Comparison of ENCODE assay signal across 1 cellular context in the genomic region with DNA sequence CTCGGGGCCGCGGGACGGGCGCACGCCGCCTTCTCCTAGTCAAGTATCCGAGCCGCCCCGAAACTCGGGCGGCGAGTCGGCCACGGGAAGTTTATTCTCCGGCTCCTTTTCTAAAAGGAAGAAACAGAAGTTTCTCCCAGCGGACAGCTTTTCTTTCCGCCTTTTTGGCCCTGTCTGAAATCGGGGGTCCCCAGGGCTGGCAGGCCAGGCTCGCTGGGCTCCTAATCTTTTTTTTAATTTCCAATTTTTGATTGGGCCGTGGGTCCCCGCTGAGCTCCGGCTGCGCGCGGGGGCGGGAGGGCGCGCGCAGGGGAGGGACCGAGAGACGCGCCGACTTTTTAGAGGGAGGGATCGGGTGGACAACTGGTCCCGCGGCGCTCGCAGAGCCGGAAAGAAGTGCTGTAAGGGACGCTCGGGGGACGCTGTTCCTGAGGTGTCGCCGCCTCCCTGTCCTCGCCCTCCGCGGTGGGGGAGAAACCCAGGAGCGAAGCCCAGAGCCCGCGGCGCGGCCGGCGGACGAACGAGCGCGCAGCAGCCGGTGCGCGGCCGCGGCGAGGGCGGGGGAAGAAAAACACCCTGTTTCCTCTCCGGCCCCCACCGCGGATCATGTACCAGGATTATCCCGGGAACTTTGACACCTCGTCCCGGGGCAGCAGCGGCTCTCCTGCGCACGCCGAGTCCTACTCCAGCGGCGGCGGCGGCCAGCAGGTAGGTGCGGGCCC.
A peak's percentile ranks its signal among the peaks of the same experiment; 100 is the strongest.
TF ChIP-seq lines count a peak whose summit lies in the region.

No MANE protein-coding gene starts in this region.

TF ChIP-seq in K562, 482 proteins besides CTCF, POLR2A, EP300 and RAD21 (continued from another document):
- TF ChIP-seq, protein P1, sequence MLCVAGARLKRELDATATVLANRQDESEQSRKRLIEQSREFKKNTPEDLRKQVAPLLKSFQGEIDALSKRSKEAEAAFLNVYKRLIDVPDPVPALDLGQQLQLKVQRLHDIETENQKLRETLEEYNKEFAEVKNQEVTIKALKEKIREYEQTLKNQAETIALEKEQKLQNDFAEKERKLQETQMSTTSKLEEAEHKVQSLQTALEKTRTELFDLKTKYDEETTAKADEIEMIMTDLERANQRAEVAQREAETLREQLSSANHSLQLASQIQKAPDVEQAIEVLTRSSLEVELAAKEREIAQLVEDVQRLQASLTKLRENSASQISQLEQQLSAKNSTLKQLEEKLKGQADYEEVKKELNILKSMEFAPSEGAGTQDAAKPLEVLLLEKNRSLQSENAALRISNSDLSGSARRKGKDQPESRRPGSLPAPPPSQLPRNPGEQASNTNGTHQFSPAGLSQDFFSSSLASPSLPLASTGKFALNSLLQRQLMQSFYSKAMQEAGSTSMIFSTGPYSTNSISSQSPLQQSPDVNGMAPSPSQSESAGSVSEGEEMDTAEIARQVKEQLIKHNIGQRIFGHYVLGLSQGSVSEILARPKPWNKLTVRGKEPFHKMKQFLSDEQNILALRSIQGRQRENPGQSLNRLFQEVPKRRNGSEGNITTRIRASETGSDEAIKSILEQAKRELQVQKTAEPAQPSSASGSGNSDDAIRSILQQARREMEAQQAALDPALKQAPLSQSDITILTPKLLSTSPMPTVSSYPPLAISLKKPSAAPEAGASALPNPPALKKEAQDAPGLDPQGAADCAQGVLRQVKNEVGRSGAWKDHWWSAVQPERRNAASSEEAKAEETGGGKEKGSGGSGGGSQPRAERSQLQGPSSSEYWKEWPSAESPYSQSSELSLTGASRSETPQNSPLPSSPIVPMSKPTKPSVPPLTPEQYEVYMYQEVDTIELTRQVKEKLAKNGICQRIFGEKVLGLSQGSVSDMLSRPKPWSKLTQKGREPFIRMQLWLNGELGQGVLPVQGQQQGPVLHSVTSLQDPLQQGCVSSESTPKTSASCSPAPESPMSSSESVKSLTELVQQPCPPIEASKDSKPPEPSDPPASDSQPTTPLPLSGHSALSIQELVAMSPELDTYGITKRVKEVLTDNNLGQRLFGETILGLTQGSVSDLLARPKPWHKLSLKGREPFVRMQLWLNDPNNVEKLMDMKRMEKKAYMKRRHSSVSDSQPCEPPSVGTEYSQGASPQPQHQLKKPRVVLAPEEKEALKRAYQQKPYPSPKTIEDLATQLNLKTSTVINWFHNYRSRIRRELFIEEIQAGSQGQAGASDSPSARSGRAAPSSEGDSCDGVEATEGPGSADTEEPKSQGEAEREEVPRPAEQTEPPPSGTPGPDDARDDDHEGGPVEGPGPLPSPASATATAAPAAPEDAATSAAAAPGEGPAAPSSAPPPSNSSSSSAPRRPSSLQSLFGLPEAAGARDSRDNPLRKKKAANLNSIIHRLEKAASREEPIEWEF (CRISPR knock-in tag; IDR thresholded peaks at IDR 0.05), result no peak
- TF ChIP-seq KDM5B (IDR thresholded peaks at IDR 0.05; ENCODE audit: insufficient replicate concordance, low read depth, low read length) (no peak), ZNF282 (CRISPR knock-in tag; IDR thresholded peaks at IDR 0.05) (no peak), JUNB (CRISPR knock-in tag; conservative IDR thresholded peaks at IDR 0.05) (no peak), BCOR (IDR thresholded peaks at IDR 0.05) (no peak), FOXP1 (CRISPR knock-in tag; IDR thresholded peaks at IDR 0.05) (0 out of 2 replicates have a peak, but pooled peaks have one; percentile 41), HSF4 (CRISPR knock-in tag; IDR thresholded peaks at IDR 0.05; ENCODE audit: borderline replicate concordance) (no peak), DDX20 (tag; IDR thresholded peaks at IDR 0.05; ENCODE audit: low read depth) (no peak), NR2C2 (CRISPR knock-in tag; IDR thresholded peaks at IDR 0.05) (no peak), NR2C2 (tag; IDR thresholded peaks at IDR 0.05) (peak; percentile 16; the same call in 1 of the 2 replicates), CCNT2 (IDR thresholded peaks at IDR 0.05; ENCODE audit: borderline replicate concordance, extremely low read depth, insufficient read length, low read depth, low read length) (peak; percentile 22)
- TF ChIP-seq, protein P2, sequence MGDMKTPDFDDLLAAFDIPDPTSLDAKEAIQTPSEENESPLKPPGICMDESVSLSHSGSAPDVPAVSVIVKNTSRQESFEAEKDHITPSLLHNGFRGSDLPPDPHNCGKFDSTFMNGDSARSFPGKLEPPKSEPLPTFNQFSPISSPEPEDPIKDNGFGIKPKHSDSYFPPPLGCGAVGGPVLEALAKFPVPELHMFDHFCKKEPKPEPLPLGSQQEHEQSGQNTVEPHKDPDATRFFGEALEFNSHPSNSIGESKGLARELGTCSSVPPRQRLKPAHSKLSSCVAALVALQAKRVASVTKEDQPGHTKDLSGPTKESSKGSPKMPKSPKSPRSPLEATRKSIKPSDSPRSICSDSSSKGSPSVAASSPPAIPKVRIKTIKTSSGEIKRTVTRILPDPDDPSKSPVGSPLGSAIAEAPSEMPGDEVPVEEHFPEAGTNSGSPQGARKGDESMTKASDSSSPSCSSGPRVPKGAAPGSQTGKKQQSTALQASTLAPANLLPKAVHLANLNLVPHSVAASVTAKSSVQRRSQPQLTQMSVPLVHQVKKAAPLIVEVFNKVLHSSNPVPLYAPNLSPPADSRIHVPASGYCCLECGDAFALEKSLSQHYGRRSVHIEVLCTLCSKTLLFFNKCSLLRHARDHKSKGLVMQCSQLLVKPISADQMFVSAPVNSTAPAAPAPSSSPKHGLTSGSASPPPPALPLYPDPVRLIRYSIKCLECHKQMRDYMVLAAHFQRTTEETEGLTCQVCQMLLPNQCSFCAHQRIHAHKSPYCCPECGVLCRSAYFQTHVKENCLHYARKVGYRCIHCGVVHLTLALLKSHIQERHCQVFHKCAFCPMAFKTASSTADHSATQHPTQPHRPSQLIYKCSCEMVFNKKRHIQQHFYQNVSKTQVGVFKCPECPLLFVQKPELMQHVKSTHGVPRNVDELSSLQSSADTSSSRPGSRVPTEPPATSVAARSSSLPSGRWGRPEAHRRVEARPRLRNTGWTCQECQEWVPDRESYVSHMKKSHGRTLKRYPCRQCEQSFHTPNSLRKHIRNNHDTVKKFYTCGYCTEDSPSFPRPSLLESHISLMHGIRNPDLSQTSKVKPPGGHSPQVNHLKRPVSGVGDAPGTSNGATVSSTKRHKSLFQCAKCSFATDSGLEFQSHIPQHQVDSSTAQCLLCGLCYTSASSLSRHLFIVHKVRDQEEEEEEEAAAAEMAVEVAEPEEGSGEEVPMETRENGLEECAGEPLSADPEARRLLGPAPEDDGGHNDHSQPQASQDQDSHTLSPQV (IDR thresholded peaks at IDR 0.05), result no peak
- TF ChIP-seq, protein P3, sequence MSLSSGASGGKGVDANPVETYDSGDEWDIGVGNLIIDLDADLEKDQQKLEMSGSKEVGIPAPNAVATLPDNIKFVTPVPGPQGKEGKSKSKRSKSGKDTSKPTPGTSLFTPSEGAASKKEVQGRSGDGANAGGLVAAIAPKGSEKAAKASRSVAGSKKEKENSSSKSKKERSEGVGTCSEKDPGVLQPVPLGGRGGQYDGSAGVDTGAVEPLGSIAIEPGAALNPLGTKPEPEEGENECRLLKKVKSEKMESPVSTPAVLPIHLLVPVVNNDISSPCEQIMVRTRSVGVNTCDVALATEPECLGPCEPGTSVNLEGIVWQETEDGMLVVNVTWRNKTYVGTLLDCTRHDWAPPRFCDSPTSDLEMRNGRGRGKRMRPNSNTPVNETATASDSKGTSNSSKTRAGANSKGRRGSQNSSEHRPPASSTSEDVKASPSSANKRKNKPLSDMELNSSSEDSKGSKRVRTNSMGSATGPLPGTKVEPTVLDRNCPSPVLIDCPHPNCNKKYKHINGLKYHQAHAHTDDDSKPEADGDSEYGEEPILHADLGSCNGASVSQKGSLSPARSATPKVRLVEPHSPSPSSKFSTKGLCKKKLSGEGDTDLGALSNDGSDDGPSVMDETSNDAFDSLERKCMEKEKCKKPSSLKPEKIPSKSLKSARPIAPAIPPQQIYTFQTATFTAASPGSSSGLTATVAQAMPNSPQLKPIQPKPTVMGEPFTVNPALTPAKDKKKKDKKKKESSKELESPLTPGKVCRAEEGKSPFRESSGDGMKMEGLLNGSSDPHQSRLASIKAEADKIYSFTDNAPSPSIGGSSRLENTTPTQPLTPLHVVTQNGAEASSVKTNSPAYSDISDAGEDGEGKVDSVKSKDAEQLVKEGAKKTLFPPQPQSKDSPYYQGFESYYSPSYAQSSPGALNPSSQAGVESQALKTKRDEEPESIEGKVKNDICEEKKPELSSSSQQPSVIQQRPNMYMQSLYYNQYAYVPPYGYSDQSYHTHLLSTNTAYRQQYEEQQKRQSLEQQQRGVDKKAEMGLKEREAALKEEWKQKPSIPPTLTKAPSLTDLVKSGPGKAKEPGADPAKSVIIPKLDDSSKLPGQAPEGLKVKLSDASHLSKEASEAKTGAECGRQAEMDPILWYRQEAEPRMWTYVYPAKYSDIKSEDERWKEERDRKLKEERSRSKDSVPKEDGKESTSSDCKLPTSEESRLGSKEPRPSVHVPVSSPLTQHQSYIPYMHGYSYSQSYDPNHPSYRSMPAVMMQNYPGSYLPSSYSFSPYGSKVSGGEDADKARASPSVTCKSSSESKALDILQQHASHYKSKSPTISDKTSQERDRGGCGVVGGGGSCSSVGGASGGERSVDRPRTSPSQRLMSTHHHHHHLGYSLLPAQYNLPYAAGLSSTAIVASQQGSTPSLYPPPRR (CRISPR knock-in tag; IDR thresholded peaks at IDR 0.05; ENCODE audit: borderline replicate concordance), result no peak
- TF ChIP-seq, protein P4, sequence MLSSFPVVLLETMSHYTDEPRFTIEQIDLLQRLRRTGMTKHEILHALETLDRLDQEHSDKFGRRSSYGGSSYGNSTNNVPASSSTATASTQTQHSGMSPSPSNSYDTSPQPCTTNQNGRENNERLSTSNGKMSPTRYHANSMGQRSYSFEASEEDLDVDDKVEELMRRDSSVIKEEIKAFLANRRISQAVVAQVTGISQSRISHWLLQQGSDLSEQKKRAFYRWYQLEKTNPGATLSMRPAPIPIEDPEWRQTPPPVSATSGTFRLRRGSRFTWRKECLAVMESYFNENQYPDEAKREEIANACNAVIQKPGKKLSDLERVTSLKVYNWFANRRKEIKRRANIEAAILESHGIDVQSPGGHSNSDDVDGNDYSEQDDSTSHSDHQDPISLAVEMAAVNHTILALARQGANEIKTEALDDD (IDR thresholded peaks at IDR 0.05), result no peak
- TF ChIP-seq, protein P5, sequence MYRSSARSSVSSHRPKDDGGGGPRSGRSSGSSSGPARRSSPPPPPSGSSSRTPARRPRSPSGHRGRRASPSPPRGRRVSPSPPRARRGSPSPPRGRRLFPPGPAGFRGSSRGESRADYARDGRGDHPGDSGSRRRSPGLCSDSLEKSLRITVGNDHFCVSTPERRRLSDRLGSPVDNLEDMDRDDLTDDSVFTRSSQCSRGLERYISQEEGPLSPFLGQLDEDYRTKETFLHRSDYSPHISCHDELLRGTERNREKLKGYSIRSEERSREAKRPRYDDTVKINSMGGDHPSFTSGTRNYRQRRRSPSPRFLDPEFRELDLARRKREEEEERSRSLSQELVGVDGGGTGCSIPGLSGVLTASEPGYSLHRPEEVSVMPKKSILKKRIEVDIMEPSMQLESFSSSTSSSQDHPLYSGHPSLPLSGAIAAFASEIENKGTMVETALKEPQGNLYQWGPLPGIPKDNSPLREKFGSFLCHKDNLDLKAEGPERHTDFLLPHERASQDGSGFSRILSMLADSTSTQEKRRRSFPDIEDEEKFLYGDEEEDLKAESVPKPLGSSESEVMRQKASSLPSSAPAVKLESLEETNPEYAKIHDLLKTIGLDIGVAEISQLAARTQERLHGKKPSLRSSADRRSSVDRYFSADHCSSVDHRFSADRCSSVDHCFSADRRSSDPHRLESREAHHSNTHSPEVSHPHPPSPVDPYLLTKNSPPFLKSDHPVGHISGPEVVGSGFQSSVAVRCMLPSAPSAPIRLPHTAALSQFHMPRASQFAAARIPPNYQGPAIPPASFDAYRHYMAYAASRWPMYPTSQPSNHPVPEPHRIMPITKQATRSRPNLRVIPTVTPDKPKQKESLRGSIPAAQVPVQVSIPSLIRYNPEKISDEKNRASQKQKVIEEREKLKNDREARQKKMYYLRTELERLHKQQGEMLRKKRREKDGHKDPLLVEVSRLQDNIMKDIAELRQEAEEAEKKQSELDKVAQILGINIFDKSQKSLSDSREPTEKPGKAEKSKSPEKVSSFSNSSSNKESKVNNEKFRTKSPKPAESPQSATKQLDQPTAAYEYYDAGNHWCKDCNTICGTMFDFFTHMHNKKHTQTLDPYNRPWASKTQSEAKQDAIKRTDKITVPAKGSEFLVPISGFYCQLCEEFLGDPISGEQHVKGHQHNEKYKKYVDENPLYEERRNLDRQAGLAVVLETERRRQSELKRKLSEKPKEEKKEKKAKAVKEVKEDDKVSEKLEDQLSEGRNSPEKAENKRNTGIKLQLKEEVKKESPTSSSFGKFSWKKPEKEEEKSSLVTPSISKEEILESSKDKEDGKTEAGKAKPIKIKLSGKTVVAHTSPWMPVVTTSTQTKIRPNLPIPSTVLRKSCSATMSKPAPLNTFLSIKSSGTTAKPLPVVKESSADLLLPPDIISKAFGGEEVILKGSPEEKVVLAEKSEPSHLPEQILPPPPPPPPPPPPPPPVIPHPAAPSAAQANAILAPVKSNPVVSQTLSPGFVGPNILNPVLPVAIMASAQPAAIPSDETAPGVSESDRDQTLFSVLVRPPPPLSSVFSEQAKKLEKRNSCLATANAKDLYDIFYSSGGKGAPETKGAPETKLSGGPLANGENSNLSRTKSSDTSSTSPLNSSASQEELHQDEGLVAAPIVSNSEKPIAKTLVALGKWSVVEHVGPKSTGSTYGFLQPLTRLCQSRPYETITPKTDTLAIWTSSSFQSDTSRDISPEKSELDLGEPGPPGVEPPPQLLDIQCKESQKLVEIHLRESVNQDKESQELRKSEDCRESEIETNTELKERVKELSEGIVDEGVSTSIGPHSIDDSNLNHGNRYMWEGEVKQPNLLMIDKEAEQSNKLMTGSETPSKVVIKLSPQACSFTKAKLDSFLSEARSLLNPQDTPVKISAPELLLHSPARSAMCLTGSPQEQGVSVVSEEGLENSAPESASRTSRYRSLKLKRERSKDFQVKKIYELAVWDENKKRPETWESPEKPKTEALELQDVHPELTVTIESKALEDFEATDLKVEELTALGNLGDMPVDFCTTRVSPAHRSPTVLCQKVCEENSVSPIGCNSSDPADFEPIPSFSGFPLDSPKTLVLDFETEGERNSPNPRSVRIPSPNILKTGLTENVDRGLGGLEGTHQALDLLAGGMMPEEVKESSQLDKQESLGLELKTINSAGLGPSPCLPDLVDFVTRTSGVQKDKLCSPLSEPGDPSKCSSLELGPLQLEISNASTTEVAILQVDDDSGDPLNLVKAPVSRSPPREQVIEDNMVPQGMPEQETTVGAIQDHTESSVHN (IDR thresholded peaks at IDR 0.05; ENCODE audit: borderline replicate concordance in 1 of 2, low read depth in 1 of 2), result no peak
- TF ChIP-seq, protein P6, sequence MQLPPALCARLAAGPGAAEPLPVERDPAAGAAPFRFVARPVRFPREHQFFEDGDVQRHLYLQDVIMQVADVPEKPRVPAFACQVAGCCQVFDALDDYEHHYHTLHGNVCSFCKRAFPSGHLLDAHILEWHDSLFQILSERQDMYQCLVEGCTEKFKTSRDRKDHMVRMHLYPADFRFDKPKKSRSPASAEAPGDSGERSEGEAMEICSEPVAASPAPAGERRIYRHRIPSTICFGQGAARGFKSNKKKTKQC (CRISPR knock-in tag; IDR thresholded peaks at IDR 0.05), result 0 out of 2 replicates have a peak, but pooled peaks have one; percentile 54
